1 cellular context compared by ENCODE assay signal in genomic region chr6:19836799-19837510, GRCh38.
TF ChIP-seq lines count a peak whose summit lies in the region.

Gene ID4 (plus strand): TSS chr6:19837370. CDS start chr6:19837755, 385 bp downstream.

TF ChIP-seq in WTC11, 78 proteins besides CTCF, POLR2A, EP300 and RAD21 (continued from another document):
- TF ChIP-seq PREB (CRISPR knock-in tag; IDR thresholded peaks at IDR 0.05; ENCODE audit: borderline replicate concordance), result no peak
- TF ChIP-seq AFF4 (CRISPR knock-in tag; IDR thresholded peaks at IDR 0.05; ENCODE audit: borderline replicate concordance), result no peak
- TF ChIP-seq KAT7 (CRISPR knock-in tag; IDR thresholded peaks at IDR 0.05; ENCODE audit: borderline replicate concordance), result no peak
- no peak for TF ChIP-seq PRDM15 (CRISPR knock-in tag; IDR thresholded peaks at IDR 0.05)
- no peak for TF ChIP-seq ATF6 (CRISPR knock-in tag; IDR thresholded peaks at IDR 0.05)
- no peak for TF ChIP-seq JAZF1 (CRISPR knock-in tag; IDR thresholded peaks at IDR 0.05)
- TF ChIP-seq ZNF512 (CRISPR knock-in tag; IDR thresholded peaks at IDR 0.05; ENCODE audit: borderline replicate concordance), result no peak
- no peak; the same call in 1 of the 2 replicates for TF ChIP-seq TEAD4 (CRISPR knock-in tag; IDR thresholded peaks at IDR 0.05)
- TF ChIP-seq FOXP1 (CRISPR knock-in tag; IDR thresholded peaks at IDR 0.05; ENCODE audit: borderline replicate concordance), result no peak
- TF ChIP-seq NR1H2 (CRISPR knock-in tag; IDR thresholded peaks at IDR 0.05), result no peak
- TF ChIP-seq CREM (CRISPR knock-in tag; IDR thresholded peaks at IDR 0.05), result no peak
- peak; percentile 79; the same call in 1 of the 2 replicates for TF ChIP-seq NFATC4 (CRISPR knock-in tag; IDR thresholded peaks at IDR 0.05)
- TF ChIP-seq ZNF423 (CRISPR knock-in tag; IDR thresholded peaks at IDR 0.05), result 0 out of 2 replicates have a peak, but pooled peaks have one; percentile 6
- TF ChIP-seq ZBTB21 (CRISPR knock-in tag; IDR thresholded peaks at IDR 0.05; ENCODE audit: borderline replicate concordance), result no peak
- TF ChIP-seq ZBTB43 (CRISPR knock-in tag; IDR thresholded peaks at IDR 0.05), result no peak
- TF ChIP-seq HMGXB4 (CRISPR knock-in tag; IDR thresholded peaks at IDR 0.05), result no peak
TF ChIP-seq in WTC11: peak in this region for 12.
